In the genomic region with DNA sequence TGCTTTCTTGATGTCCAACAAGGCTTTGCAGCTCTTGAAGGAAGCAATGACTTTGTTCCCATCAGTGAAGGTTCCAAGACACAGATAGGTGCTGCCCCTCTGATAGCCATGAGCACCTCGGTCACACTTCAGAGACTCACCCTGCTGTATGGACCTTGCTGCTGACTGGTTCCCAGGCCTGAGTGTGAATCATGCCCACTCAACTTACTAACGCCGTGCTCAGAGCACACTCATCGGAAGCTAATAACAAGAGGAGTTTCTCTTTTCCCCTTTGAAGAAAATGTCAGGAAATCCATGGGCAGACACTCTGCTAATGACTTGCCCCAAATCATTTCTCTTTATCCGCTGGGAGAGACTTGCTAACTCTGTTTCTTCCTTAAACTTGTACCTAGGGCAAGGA, we compare ENCODE assay signal across 19 cellular contexts.
DNase-seq lines count a peak whose midpoint lies in the region; ATAC-seq, FAIRE-seq and TF ChIP-seq lines count a peak whose summit lies in the region.
"Had no signal": no experiment of that assay in that cellular context is flagged by ENCODE, and none has a peak within 500 bp of the region (broad histone marks: within the 10 kb centered on the region; RNA-seq: fewer than 3 reads in every experiment).

No MANE protein-coding gene starts in this region.

- H4K5ac ChIP-seq in H1 (ENCODE audit: insufficient read length, low read depth, low read length), result no peak overlapping the region

- H3K4me2 ChIP-seq in H1 (ENCODE audit: insufficient read depth in 1 of 2, low read depth in 2 of 2, low read length in 2 of 2), result no peak overlapping the region

- WGBS in H1 (ENCODE audit: extremely low coverage in 1 of 2, insufficient coverage in 1 of 2, insufficient read length in 1 of 2, insufficient replicate concordance in 2 of 2, low coverage in 1 of 2, low lambda C conversion rate in 2 of 2, missing lambda C conversion rate in 1 of 2), 2 experiments, result 96% methylated on average over 5 of the region's 5 CpGs; no CpG with 5 or more reads in 1 of the 2 experiments

- H3K14ac ChIP-seq in H1 (ENCODE audit: insufficient read length), result no peak overlapping the region

- no peak for TF ChIP-seq POLR2A in H1 (IDR thresholded peaks at IDR 0.05; ENCODE audit: control extremely low read depth in 1 of 2, low read depth in 2 of 2, low read length in 2 of 2)

- no peak for ATAC-seq in activated CD8-positive, alpha-beta memory T cell treated with anti-CD3 and anti-CD28 coated beads, Interleukin-2, amount 10 ng/mL, durations not matched to agents 7 days and 5 days
- no peak for ATAC-seq in HG03378 (IDR thresholded peaks at IDR 0.05; ENCODE audit: unreplicated experiment)
- no peak for ATAC-seq in activated T-helper 17 cell treated with anti-CD3 and anti-CD28 coated beads, Interleukin-2, amount 50 U/mL, for 72 hours (replicated peaks)

- H3K79me2 ChIP-seq in H1 (ENCODE audit: control insufficient read depth in 1 of 2, insufficient read depth in 2 of 2, low read length in 2 of 2), result no peaks in the 10 kb centered on the region

- no peak overlapping the region for H2AFZ ChIP-seq in H1 (ENCODE audit: low read length)

- H4K91ac ChIP-seq in H1 (replicated peaks; ENCODE audit: insufficient read length, low read length), result no peak overlapping the region

- POLR2A ChIA-PET in H1 (lab: Charles Lee; ENCODE audit: partially characterized antibody), result no interaction called here

- H3K36me3 ChIP-seq in H1 (ENCODE audit: control insufficient read depth in 2 of 4, insufficient read depth in 4 of 4, low read length in 3 of 4), result no peaks in the 10 kb centered on the region
- H3K36me3 ChIP-seq: BLaER1, HAP-1 had no signal

- H3K9me3 Mint-ChIP-seq in activated CD8-positive, alpha-beta memory T cell treated with anti-CD3 and anti-CD28 coated beads, Interleukin-2, amount 10 ng/mL, durations not matched to agents 7 days and 5 days (ENCODE audit: low read depth), result no peaks in the 10 kb centered on the region
- H3K9me3 Mint-ChIP-seq in activated T-helper 17 cell treated with anti-CD3 and anti-CD28 coated beads, Interleukin-2, amount 50 U/mL, for 72 hours, result no peaks in the 10 kb centered on the region
- H3K9me3 Mint-ChIP-seq: CD8-positive, alpha-beta memory T cell had no signal

- no peak for FAIRE-seq in H1 (lab: Jason Lieb, UNC)
- FAIRE-seq: GM18507 had no signal

- H3K4me1 ChIP-seq in H1 (replicated peaks in 1 of 4; ENCODE audit: control insufficient read depth in 3 of 4, insufficient read depth in 4 of 4, low read length in 3 of 4), result peaks cover 0 to 16% (median 11%) of the 10 kb centered on the region in 4 experiments; a peak in 4 of 7 replicates
- H3K4me1 ChIP-seq: Caco-2, HAP-1 had no signal

- no peaks in the 10 kb centered on the region for H3K4me1 Mint-ChIP-seq in activated CD8-positive, alpha-beta memory T cell treated with anti-CD3 and anti-CD28 coated beads, Interleukin-2, amount 10 ng/mL, durations not matched to agents 7 days and 5 days
- H3K4me1 Mint-ChIP-seq in activated T-helper 17 cell treated with anti-CD3 and anti-CD28 coated beads, Interleukin-2, amount 50 U/mL, for 72 hours, result no peaks in the 10 kb centered on the region
- H3K4me1 Mint-ChIP-seq: CD8-positive, alpha-beta memory T cell had no signal

- H3K56ac ChIP-seq in H1 (replicated peaks; ENCODE audit: insufficient read length, low read depth, low read length), result no peak overlapping the region

- H3K9ac ChIP-seq in H1 (replicated peaks in 1 of 4; ENCODE audit: extremely low read depth in 1 of 4, low read depth in 3 of 4, low read length in 3 of 4), result no peak overlapping the region
- H3K9ac ChIP-seq: BLaER1 had no signal

- H3K27ac Mint-ChIP-seq in activated CD8-positive, alpha-beta memory T cell treated with anti-CD3 and anti-CD28 coated beads, Interleukin-2, amount 10 ng/mL, durations not matched to agents 7 days and 5 days, result no peak overlapping the region
- no peak overlapping the region for H3K27ac Mint-ChIP-seq in activated T-helper 17 cell treated with anti-CD3 and anti-CD28 coated beads, Interleukin-2, amount 50 U/mL, for 72 hours
- H3K27ac Mint-ChIP-seq: CD8-positive, alpha-beta memory T cell had no signal

- H3K79me1 ChIP-seq in H1 (ENCODE audit: low read depth, low read length), result no peaks in the 10 kb centered on the region; the same call in 1 of the 2 replicates

- H2BK120ac ChIP-seq in H1 (replicated peaks; ENCODE audit: low read depth, low read length), result no peak overlapping the region

- no peak overlapping the region for H3K4me3 ChIP-seq in H1 (ENCODE audit: extremely low read depth in 1 of 4, insufficient read depth in 2 of 4, low read depth in 3 of 4, low read length in 4 of 4)
- H3K4me3 ChIP-seq: BLaER1, HAP-1 had no signal

- no peak overlapping the region for H2AK5ac ChIP-seq in H1 (ENCODE audit: low read depth, low read length)

- DNase-seq in activated CD8-positive, alpha-beta memory T cell treated with anti-CD3 and anti-CD28 coated beads, Interleukin-2, amount 10 ng/mL, durations not matched to agents 7 days and 5 days, result peak; percentile 33
- no peak for DNase-seq in activated CD8-positive, alpha-beta memory T cell treated with anti-CD3 and anti-CD28 coated beads for 24 hours
- DNase-seq in RPMI7951 (ENCODE audit: low read depth), result peak; percentile 22
- DNase-seq in H1 (ENCODE audit: low read depth in 1 of 2, low spot score in 2 of 2), result no peak
- DNase-seq in SIG-M5 treated with dmso at 0.1 percent for 504 hours (lab: John Stamatoyannopoulos, UW; ENCODE audit: unreplicated experiment), result no peak
- no peak for DNase-seq in stimulated activated CD4-positive, alpha-beta T cell treated with anti-CD3 and anti-CD28 coated beads, Interleukin-12 subunit alpha, Interleukin-12 subunit beta, amount 100 ng/mL, for 4 hours
- DNase-seq: AML-193; Caco-2; CD8-positive, alpha-beta memory T cell; DND-41; GOT3; KBM-7 had no signal

- H3K4me3 Mint-ChIP-seq in activated CD8-positive, alpha-beta memory T cell treated with anti-CD3 and anti-CD28 coated beads, Interleukin-2, amount 10 ng/mL, durations not matched to agents 7 days and 5 days, result no peak overlapping the region
- H3K4me3 Mint-ChIP-seq in activated T-helper 17 cell treated with anti-CD3 and anti-CD28 coated beads, Interleukin-2, amount 50 U/mL, for 72 hours, result no peak overlapping the region

- CTCF ChIA-PET in activated CD8-positive, alpha-beta memory T cell treated with anti-CD3 and anti-CD28 coated beads, Interleukin-2, amount 10 ng/mL, durations not matched to agents 7 days and 5 days (lab: Charles Lee), result no interaction called here
- CTCF ChIA-PET in H1 (lab: Charles Lee; ENCODE audit: partially characterized antibody), result interaction anchor here (0.6 kb wide), 3 partner anchors 302 to 375 kb away, joined by 3 to 4 read pairs (median 4); no protein-coding TSS in a partner anchor

- H4K20me1 ChIP-seq in H1 (replicated peaks in 1 of 2; ENCODE audit: control insufficient read depth in 1 of 2, insufficient read depth in 2 of 2, low read length in 2 of 2), result peaks cover 0 to 4% of the 10 kb centered on the region in 2 experiments
- H4K20me1 ChIP-seq: BLaER1 had no signal

- H3K18ac ChIP-seq in H1 (ENCODE audit: extremely low read depth, low read length), result no peak overlapping the region

- no peak overlapping the region for H3K27ac ChIP-seq in H1 (ENCODE audit: low read depth, low read length)
- H3K27ac ChIP-seq: 22Rv1, BLaER1, HL-60 had no signal

- no peak overlapping the region for H3K23ac ChIP-seq in H1 (ENCODE audit: insufficient read length)

- no peak for TF ChIP-seq CTCF in H1 (IDR thresholded peaks at IDR 0.05; ENCODE audit: control extremely low read depth in 1 of 3, insufficient read depth in 1 of 3, low read depth in 1 of 3, low read length in 3 of 3)

- H3K27me3 ChIP-seq in H1 (replicated peaks in 1 of 4; ENCODE audit: control insufficient read depth in 3 of 4, extremely low read depth in 1 of 4, insufficient read depth in 3 of 4, low read length in 3 of 4), result no peaks in the 10 kb centered on the region; a peak in 1 of 7 replicates
- H3K27me3 ChIP-seq: BLaER1 had no signal

- no peak overlapping the region for H3K4ac ChIP-seq in H1 (replicated peaks; ENCODE audit: insufficient read length, low read depth, low read length)

- 0 out of 2 replicates have a peak overlapping the region, but pooled peaks have one; percentile 29 for H2BK20ac ChIP-seq in H1 (ENCODE audit: low read length)

- no peaks in the 10 kb centered on the region for H3K36me3 Mint-ChIP-seq in activated CD8-positive, alpha-beta memory T cell treated with anti-CD3 and anti-CD28 coated beads, Interleukin-2, amount 10 ng/mL, durations not matched to agents 7 days and 5 days
- no peaks in the 10 kb centered on the region for H3K36me3 Mint-ChIP-seq in activated T-helper 17 cell treated with anti-CD3 and anti-CD28 coated beads, Interleukin-2, amount 50 U/mL, for 72 hours (ENCODE audit: low read depth)
- H3K36me3 Mint-ChIP-seq: CD8-positive, alpha-beta memory T cell had no signal

- H2BK12ac ChIP-seq in H1 (ENCODE audit: low read depth, low read length), result no peak overlapping the region

- H3K9me3 ChIP-seq in H1 (ENCODE audit: insufficient read depth in 2 of 2, low read depth in 1 of 2, low read length in 1 of 2), result no peaks in the 10 kb centered on the region
- H3K9me3 ChIP-seq: BLaER1, Caco-2, HAP-1 had no signal

- H4K8ac ChIP-seq in H1 (ENCODE audit: extremely low read depth, insufficient read depth, low read length), result no peak overlapping the region

- no peak overlapping the region for H2BK5ac ChIP-seq in H1 (ENCODE audit: low read depth, low read length)

- TF ChIP-seq EP300 in H1 (IDR thresholded peaks at IDR 0.05; ENCODE audit: borderline replicate concordance in 1 of 2, low read depth in 2 of 2, low read length in 2 of 2), result no peak

- no peak for TF ChIP-seq RAD21 in H1 (IDR thresholded peaks at IDR 0.05 in 1 of 2, conservative IDR thresholded peaks at IDR 0.05 in 1 of 2; ENCODE audit: low read depth in 2 of 2, low read length in 2 of 2)

- H3K27me3 Mint-ChIP-seq in activated CD8-positive, alpha-beta memory T cell treated with anti-CD3 and anti-CD28 coated beads, Interleukin-2, amount 10 ng/mL, durations not matched to agents 7 days and 5 days, result peaks cover 4% of the 10 kb centered on the region
- H3K27me3 Mint-ChIP-seq in activated T-helper 17 cell treated with anti-CD3 and anti-CD28 coated beads, Interleukin-2, amount 50 U/mL, for 72 hours, result peaks cover 20% of the 10 kb centered on the region

- no peak overlapping the region for H2BK15ac ChIP-seq in H1 (ENCODE audit: low read length)

- H3K23me2 ChIP-seq in H1 (ENCODE audit: low read depth, low read length), result peaks cover 5% of the 10 kb centered on the region; the same call in 1 of the 2 replicates

TF ChIP-seq in H1, 55 proteins besides CTCF, POLR2A, EP300 and RAD21 (continues in another document):
- no peak for TF ChIP-seq SIRT6 (IDR thresholded peaks at IDR 0.05; ENCODE audit: low read length)
- no peak for TF ChIP-seq MAFK (IDR thresholded peaks at IDR 0.05; ENCODE audit: low read depth, low read length)
- no peak for TF ChIP-seq NANOG (IDR thresholded peaks at IDR 0.05; ENCODE audit: insufficient read depth, low read depth, low read length, poor library complexity, severe bottlenecking)
- TF ChIP-seq SAP30 (IDR thresholded peaks at IDR 0.05; ENCODE audit: insufficient read depth, insufficient replicate concordance, low read length), result no peak
- TF ChIP-seq SIN3A (conservative IDR thresholded peaks at IDR 0.05 in 1 of 2, IDR thresholded peaks at IDR 0.05 in 1 of 2; ENCODE audit: low read depth in 1 of 2, low read length in 2 of 2), result no peak
- TF ChIP-seq ZNF274 (IDR thresholded peaks at IDR 0.05; ENCODE audit: borderline replicate concordance, extremely low read depth, low read length), result no peak

Comparison
In these comparisons a context has a peak if more than half of its experiments do, and no peak if none do; other contexts are left out.
1. DNase-seq: peak in activated CD8-positive, alpha-beta memory T cell treated with anti-CD3 and anti-CD28 coated beads, Interleukin-2, amount 10 ng/mL, durations not matched to agents 7 days and 5 days (single experiment) and RPMI7951 (single experiment); none in activated CD8-positive, alpha-beta memory T cell treated with anti-CD3 and anti-CD28 coated beads for 24 hours (single experiment), H1 (0 of 2), SIG-M5 treated with dmso at 0.1 percent for 504 hours (single experiment) and stimulated activated CD4-positive, alpha-beta T cell treated with anti-CD3 and anti-CD28 coated beads, Interleukin-12 subunit alpha, Interleukin-12 subunit beta, amount 100 ng/mL, for 4 hours (single experiment).